Comparison of ENCODE assay signal across 1 cellular context in the genomic region with DNA sequence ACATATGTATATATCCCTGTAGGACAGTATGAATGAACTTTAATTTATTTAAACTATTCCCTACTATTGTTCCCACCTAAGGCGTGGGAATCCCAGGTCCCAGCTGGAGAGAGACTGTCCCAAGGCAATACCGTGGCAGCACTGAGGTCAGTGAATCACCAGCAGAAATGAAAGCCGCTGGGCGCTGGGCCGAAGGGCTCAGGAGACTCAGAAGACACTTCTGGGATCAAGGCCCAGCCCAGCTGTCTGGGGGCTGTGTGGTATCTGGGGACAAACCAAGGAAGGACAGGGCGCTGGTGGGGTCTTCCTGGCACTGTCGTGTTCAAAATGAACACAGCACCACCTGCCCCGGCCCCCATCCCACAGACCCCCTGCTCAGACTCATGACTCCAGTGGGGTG.
TF ChIP-seq lines count a peak whose summit lies in the region.

No MANE protein-coding gene starts in this region.

TF ChIP-seq in GM23338, 12 proteins besides CTCF, POLR2A, EP300 and RAD21 (continued from another document):
- no peak for TF ChIP-seq EZH2 (IDR thresholded peaks at IDR 0.05; ENCODE audit: low read depth, unreplicated experiment)
